Comparison of ENCODE assay signal across 25 cellular contexts in genomic region chr11:73654482-73655021, GRCh38. TPM values are rescaled to one million over a fixed set of nuclear protein-coding genes. Genes with fewer than 3 reads are reported as not detected.
DNase-seq lines count a peak whose midpoint lies in the region; TF ChIP-seq lines count a peak whose summit lies in the region.
"Had no signal": no experiment of that assay in that cellular context is flagged by ENCODE, and none has a peak within 500 bp of the region (broad histone marks: within the 10 kb centered on the region; RNA-seq: fewer than 3 reads in every experiment).

No MANE protein-coding gene starts in this region.

- in situ Hi-C loops in brain microvascular endothelial cell (cut with HindIII; ENCODE audit: low pct_ligation_motif_present, low sequenced_read_pairs), result no loop called here

- no peaks in the 10 kb centered on the region for H3K36me3 ChIP-seq in brain microvascular endothelial cell (replicated peaks)
- H3K36me3 ChIP-seq: SJCRH30 had no signal

- no peaks in the 10 kb centered on the region for H3K27me3 ChIP-seq in dorsolateral prefrontal cortex
- H3K27me3 ChIP-seq in brain microvascular endothelial cell (replicated peaks), result no peaks in the 10 kb centered on the region
- H3K27me3 ChIP-seq: SJCRH30 had no signal

- H3K27me3 Mint-ChIP-seq in neural crest cell (ENCODE audit: low read depth), result peaks cover 7% of the 10 kb centered on the region
- H3K27me3 Mint-ChIP-seq: CD4-positive, alpha-beta memory T cell had no signal

- no peak overlapping the region for H3K4me3 ChIP-seq in dorsolateral prefrontal cortex
- H3K4me3 ChIP-seq in brain microvascular endothelial cell (ENCODE audit: low read depth, low read length), result no peak overlapping the region
- H3K4me3 ChIP-seq: SJCRH30 had no signal

- intact Hi-C loops in dorsolateral prefrontal cortex (cut with DNase I), result loop anchor here in 1 of 2 donors (5.0 kb wide), 1 partner anchor 247 kb away; no protein-coding TSS in a partner anchor

- DNase-seq in dorsolateral prefrontal cortex, result no peak
- no peak for DNase-seq in neural crest cell (ENCODE audit: low read depth, low spot score)
- DNase-seq in medulla oblongata (ENCODE audit: extremely low spot score), result no peak
- no peak for DNase-seq in GM19240 (ENCODE audit: insufficient read length, low spot score)
- DNase-seq in COLO829 (ENCODE audit: low spot score), result no peak
- DNase-seq in brain microvascular endothelial cell, result no peak
- DNase-seq: Caco-2; CD4-positive, alpha-beta memory T cell; DMS 273 treated with DMSO at 0.1 percent for 48 hours; DND-41; MV-4-11; NCI-H1105; NCI-H1436 treated with DMSO at 0.1 percent for 48 hours; NCI-H187 treated with DMSO at 0.1 percent for 48 hours; NCI-H2107; NCI-H446 treated with DMSO at 0.1 percent for 48 hours; NCI-H526; NCI-H82; NK-92 treated with Interleukin-12 subunit alpha and Interleukin-12 subunit beta, amount 100 ng/mL, for 24 hours; PC-3; SJCRH30 had no signal

- TF ChIP-seq CTCF in dorsolateral prefrontal cortex (IDR thresholded peaks at IDR 0.05 in 54 of 56, conservative IDR thresholded peaks at IDR 0.05 in 2 of 56; ENCODE audit: low read depth in 1 of 56, partially characterized antibody in 56 of 56), result no peak
- TF ChIP-seq CTCF in neural crest cell (conservative IDR thresholded peaks at IDR 0.05), result no peak
- no peak for TF ChIP-seq CTCF in brain microvascular endothelial cell (IDR thresholded peaks at IDR 0.05; ENCODE audit: low read depth, low read length, missing control alignments)

- H3K4me3 Mint-ChIP-seq in neural crest cell, result no peak overlapping the region
- H3K4me3 Mint-ChIP-seq: CD4-positive, alpha-beta memory T cell had no signal

- no peaks in the 10 kb centered on the region for H3K36me3 Mint-ChIP-seq in neural crest cell (ENCODE audit: low read depth)

- H3K27ac ChIP-seq in angular gyrus (ENCODE audit: low read depth, low read length) (peak overlapping the region; percentile 100), dorsolateral prefrontal cortex (peak overlapping the region in 57 of 59 donors; percentile 32 to 100 (median 96)), brain microvascular endothelial cell (no peak overlapping the region)
- H3K27ac ChIP-seq: SJCRH30 had no signal

- no peaks in the 10 kb centered on the region for H3K9me3 Mint-ChIP-seq in neural crest cell

- peak overlapping the region; percentile 29 for H3K27ac Mint-ChIP-seq in neural crest cell (ENCODE audit: unreplicated experiment)

- H3K4me1 Mint-ChIP-seq in neural crest cell, result peaks cover 68% of the 10 kb centered on the region
- H3K4me1 Mint-ChIP-seq: CD4-positive, alpha-beta memory T cell had no signal

RNA-seq across cellular contexts. Expression of gene PLEKHB1, which starts 8.2 kb away (rescaled TPM):
- 1,000 to 10,000 TPM in 25 of 120 experiments, 100 to 1,000 TPM in 95; 327 to 1,697 (median 734) TPM for total RNA-seq in dorsolateral prefrontal cortex
- total RNA-seq in neural crest cell, result 42.6 and 42.7 TPM in 2 replicates
- total RNA-seq: A673, MCF 10A, RPMI7951 had no signal

RNA-seq across cellular contexts. Expression of gene FAM168A, which starts 56.6 kb away (rescaled TPM):
- total RNA-seq in dorsolateral prefrontal cortex (100 to 1,000 TPM; 120 to 211 (median 149) TPM), neural crest cell (46.6 and 47.3 TPM in 2 replicates)
